In genomic region chr7:82530361-82530760, GRCh38 we compare ENCODE assay signal across 23 cellular contexts.
DNase-seq lines count a peak whose midpoint lies in the region; ATAC-seq and TF ChIP-seq lines count a peak whose summit lies in the region.
"Had no signal": no experiment of that assay in that cellular context is flagged by ENCODE, and none has a peak within 500 bp of the region (broad histone marks: within the 10 kb centered on the region; RNA-seq: fewer than 3 reads in every experiment).

No MANE protein-coding gene starts in this region.

- no peak overlapping the region for H2BK120ac ChIP-seq in H9 (ENCODE audit: low read depth, low read length, poor library complexity, severe bottlenecking)

- no peaks in the 10 kb centered on the region for H3K36me3 ChIP-seq in NT2/D1 (ENCODE audit: insufficient read depth, insufficient read length, low read length)
- no peaks in the 10 kb centered on the region for H3K36me3 ChIP-seq in neural progenitor cell
- H3K36me3 ChIP-seq: esophagus muscularis mucosa, lower lobe of right lung, right lobe of liver had no signal

- no peaks in the 10 kb centered on the region for H3K79me2 ChIP-seq in H9 (ENCODE audit: insufficient read depth, low read length)
- no peaks in the 10 kb centered on the region for H3K79me2 ChIP-seq in neural progenitor cell (ENCODE audit: low read depth)

- no peak overlapping the region for H4K8ac ChIP-seq in H9 (replicated peaks; ENCODE audit: insufficient read length, low read depth, low read length)

- H2BK12ac ChIP-seq in H9 (ENCODE audit: insufficient read length, low read depth, low read length) = no peak overlapping the region

- no peak overlapping the region for H3K27ac ChIP-seq in H9 (ENCODE audit: insufficient read length, low read depth, low read length)
- no peak overlapping the region for H3K27ac ChIP-seq in neural progenitor cell
- H3K27ac ChIP-seq: coronary artery, esophagus muscularis mucosa, lower lobe of right lung, right lobe of liver had no signal

- H2BK5ac ChIP-seq in H9 (ENCODE audit: insufficient read length, low read length) = no peak overlapping the region

- H4K20me1 ChIP-seq in H9 (ENCODE audit: control insufficient read depth, insufficient read depth, insufficient read length) (no peaks in the 10 kb centered on the region), neural progenitor cell (ENCODE audit: low read depth) (no peaks in the 10 kb centered on the region)

- no peak overlapping the region for H2BK15ac ChIP-seq in H9 (ENCODE audit: low read depth, low read length)

- H3K23ac ChIP-seq in H9 (ENCODE audit: insufficient read length, low read depth, low read length) = no peak overlapping the region

- H3F3A ChIP-seq in neural progenitor cell (ENCODE audit: low read depth) = peaks cover 16% of the 10 kb centered on the region

- H3K9ac ChIP-seq in H9 (ENCODE audit: extremely low read depth, insufficient read length, low read length) (no peak overlapping the region), NT2/D1 (ENCODE audit: insufficient read length, low read depth) (no peak overlapping the region), neural progenitor cell (no peak overlapping the region)

- H2AFZ ChIP-seq in H9 (ENCODE audit: low read length) = no peak overlapping the region
- no peak overlapping the region for H2AFZ ChIP-seq in neural progenitor cell (replicated peaks)

- no CpG with 5 or more reads among the region's 5 CpGs for WGBS in H9 (ENCODE audit: extremely low coverage, insufficient read length, low lambda C conversion rate)
- WGBS in lower leg skin, 2 donors = 76 to 79% methylated on average over 5 of the region's 5 CpGs

- H4K5ac ChIP-seq in H9 (ENCODE audit: insufficient read length, low read depth, low read length) = no peak overlapping the region

- no peaks in the 10 kb centered on the region for H3K23me2 ChIP-seq in H9 (ENCODE audit: insufficient read length, low read depth, low read length, poor library complexity, severe bottlenecking)

- DNase-seq in H9 = no peak
- peak; percentile 25 for DNase-seq in NT2/D1 (ENCODE audit: low read depth, low spot score)
- DNase-seq in choroid plexus epithelial cell (ENCODE audit: low read depth) = peak; percentile 86
- peak; percentile 70 for DNase-seq in neural progenitor cell (ENCODE audit: low spot score)
- DNase-seq in lower leg skin (ENCODE audit: low spot score in 2 of 2) = no peak
- DNase-seq: activated CD8-positive, alpha-beta T cell treated with anti-CD3 and anti-CD28 coated beads, Interleukin-2, amount 10 ng/mL, durations not matched to agents 7 days and 5 days; activated effector memory CD4-positive, alpha-beta T cell treated with Interleukin-2 at 50 U/mL for 16 hours; activated T-cell treated with anti-CD3 and anti-CD28 coated beads for 4 hours; HFFc6; hypothalamus; kidney; lower lobe of right lung; NCI-H1417 treated with DMSO at 0.1 percent for 48 hours; nephron progenitor cell; right lobe of liver; stimulated activated naive CD8-positive, alpha-beta T cell treated with anti-CD3 and anti-CD28 coated beads, Interleukin-15, Interleukin-2, amounts not matched to agents 100 U/mL and 50 U/mL, for 24 hours had no signal

- H3K9me3 ChIP-seq in H9 (ENCODE audit: control insufficient read depth, low read depth, low read length) (no peaks in the 10 kb centered on the region), NT2/D1 (ENCODE audit: insufficient read depth, low read length) (peaks cover 8% of the 10 kb centered on the region; the same call in 1 of the 2 replicates), neural progenitor cell (ENCODE audit: low read depth) (no peaks in the 10 kb centered on the region)
- H3K9me3 ChIP-seq: esophagus muscularis mucosa, lower lobe of right lung, right lobe of liver had no signal

- H3K4me2 ChIP-seq in H9 (ENCODE audit: insufficient read depth, insufficient read length, low read length) (no peak overlapping the region), neural progenitor cell (peak overlapping the region; percentile 22)

- H3K4ac ChIP-seq in H9 (ENCODE audit: low read depth, low read length) = no peak overlapping the region

- H3K14ac ChIP-seq in H9 (ENCODE audit: insufficient read depth, low read length) = no peak overlapping the region

- peak overlapping the region; percentile 44 for H3K18ac ChIP-seq in H9 (ENCODE audit: insufficient read length, low read depth, low read length)

- no peak overlapping the region for H3K56ac ChIP-seq in H9 (ENCODE audit: insufficient read length, low read depth, low read length)

- H3T11ph ChIP-seq in H9 (ENCODE audit: low read length) = no peak overlapping the region

- no peaks in the 10 kb centered on the region for H3K79me1 ChIP-seq in H9 (ENCODE audit: insufficient read depth, low read depth, low read length, poor library complexity, severe bottlenecking)

- no peak overlapping the region for H3K4me3 ChIP-seq in NT2/D1 (ENCODE audit: insufficient read length, low read depth)
- no peak overlapping the region for H3K4me3 ChIP-seq in choroid plexus epithelial cell (ENCODE audit: low read depth, low read length)
- no peak overlapping the region for H3K4me3 ChIP-seq in neural progenitor cell
- no peak overlapping the region for H3K4me3 ChIP-seq in lower leg skin (ENCODE audit: low read depth, poor library complexity, severe bottlenecking)
- H3K4me3 ChIP-seq: coronary artery, esophagus muscularis mucosa, lower lobe of right lung, right lobe of liver had no signal

- H3K4me1 Mint-ChIP-seq in H9 = peaks cover 11 to 16% of the 10 kb centered on the region in 2 experiments
- peaks cover 10% of the 10 kb centered on the region for H3K4me1 Mint-ChIP-seq in neural progenitor cell
- H3K4me1 Mint-ChIP-seq: nephron progenitor cell had no signal

- intact Hi-C loops in lower leg skin (cut with DNase I; ENCODE audit: low total_unique reads) = no loop called here

- ATAC-seq in GM21529 (IDR thresholded peaks at IDR 0.05; ENCODE audit: unreplicated experiment) (no peak), HG03432 (IDR thresholded peaks at IDR 0.05; ENCODE audit: unreplicated experiment) (no peak)
- ATAC-seq: activated CD4-positive, CD25-positive, alpha-beta regulatory T cell treated with anti-CD3 and anti-CD28 coated beads, Interleukin-2, amount 50 U/mL, for 24 hours; activated CD8-positive, alpha-beta T cell treated with anti-CD3 and anti-CD28 coated beads, Interleukin-2, amount 10 ng/mL, durations not matched to agents 7 days and 5 days; lower lobe of right lung; right lobe of liver; Right ventricle myocardium inferior; stimulated activated naive CD8-positive, alpha-beta T cell treated with anti-CD3 and anti-CD28 coated beads, Interleukin-15, Interleukin-2, amounts not matched to agents 100 U/mL and 50 U/mL, for 24 hours had no signal

- H3K27ac Mint-ChIP-seq in H9 (peak overlapping the region in 1 of 3 experiments; percentile 15; a peak in 2 of 7 replicates), neural progenitor cell (no peak overlapping the region)
- H3K27ac Mint-ChIP-seq: activated CD8-positive, alpha-beta T cell treated with anti-CD3 and anti-CD28 coated beads, Interleukin-2, amount 10 ng/mL, durations not matched to agents 7 days and 5 days; CD14-positive monocyte; HFFc6; nephron progenitor cell had no signal

- H3K27me3 ChIP-seq in H9 (ENCODE audit: insufficient read depth, low read length) = no peaks in the 10 kb centered on the region
- H3K27me3 ChIP-seq in NT2/D1 (ENCODE audit: insufficient read depth, insufficient read length) = no peaks in the 10 kb centered on the region
- no peaks in the 10 kb centered on the region for H3K27me3 ChIP-seq in neural progenitor cell
- H3K27me3 ChIP-seq: esophagus muscularis mucosa, right lobe of liver had no signal

- H4K91ac ChIP-seq in H9 (ENCODE audit: insufficient read length, low read depth, low read length) = no peak overlapping the region

- H3K27me3 Mint-ChIP-seq in H9 (ENCODE audit: low read depth) (no peaks in the 10 kb centered on the region), neural progenitor cell (ENCODE audit: insufficient read depth, low read depth) (no peaks in the 10 kb centered on the region)

- H3K9me3 Mint-ChIP-seq in H9 (no peaks in the 10 kb centered on the region), neural progenitor cell (no peaks in the 10 kb centered on the region)
- H3K9me3 Mint-ChIP-seq: HFFc6, nephron progenitor cell had no signal

- TF ChIP-seq CTCF in H9 (conservative IDR thresholded peaks at IDR 0.05) (no peak), choroid plexus epithelial cell (conservative IDR thresholded peaks at IDR 0.05; ENCODE audit: low read depth, low read length) (no peak), neural progenitor cell (IDR thresholded peaks at IDR 0.05) (no peak), lower leg skin (IDR thresholded peaks at IDR 0.05) (no peak)

- no peak overlapping the region for H2BK20ac ChIP-seq in H9 (ENCODE audit: low read depth, low read length, poor library complexity, severe bottlenecking)

- H3K4me3 Mint-ChIP-seq in H9 = no peak overlapping the region
- H3K4me3 Mint-ChIP-seq in neural progenitor cell = no peak overlapping the region
- H3K4me3 Mint-ChIP-seq: activated CD8-positive, alpha-beta T cell treated with anti-CD3 and anti-CD28 coated beads, Interleukin-2, amount 10 ng/mL, durations not matched to agents 7 days and 5 days; CD14-positive monocyte; HFFc6; nephron progenitor cell had no signal

- H3K4me1 ChIP-seq in H9 (ENCODE audit: insufficient read depth, low read length) = no peaks in the 10 kb centered on the region; the same call in 1 of the 2 replicates
- no peaks in the 10 kb centered on the region for H3K4me1 ChIP-seq in NT2/D1 (ENCODE audit: insufficient read depth, insufficient read length)
- peaks cover 23% of the 10 kb centered on the region for H3K4me1 ChIP-seq in neural progenitor cell
- H3K4me1 ChIP-seq: esophagus muscularis mucosa, lower lobe of right lung, right lobe of liver had no signal

- TF ChIP-seq POLR2A in lower leg skin (IDR thresholded peaks at IDR 0.05) = no peak

- H2AK5ac ChIP-seq in H9 (ENCODE audit: insufficient read length, low read length) = no peak overlapping the region

- H3K36me3 Mint-ChIP-seq in H9 (ENCODE audit: insufficient read depth in 1 of 3, low read depth in 3 of 3) (no peaks in the 10 kb centered on the region), neural progenitor cell (no peaks in the 10 kb centered on the region)
- H3K36me3 Mint-ChIP-seq: CD14-positive monocyte had no signal

Comparison
In these comparisons a context has a peak if more than half of its experiments do, and no peak if none do; other contexts are left out.
1. DNase-seq: peak in NT2/D1 (single experiment), choroid plexus epithelial cell (single experiment) and neural progenitor cell (single experiment); none in H9 (single experiment) and lower leg skin (0 of 2).